In the genomic region with DNA sequence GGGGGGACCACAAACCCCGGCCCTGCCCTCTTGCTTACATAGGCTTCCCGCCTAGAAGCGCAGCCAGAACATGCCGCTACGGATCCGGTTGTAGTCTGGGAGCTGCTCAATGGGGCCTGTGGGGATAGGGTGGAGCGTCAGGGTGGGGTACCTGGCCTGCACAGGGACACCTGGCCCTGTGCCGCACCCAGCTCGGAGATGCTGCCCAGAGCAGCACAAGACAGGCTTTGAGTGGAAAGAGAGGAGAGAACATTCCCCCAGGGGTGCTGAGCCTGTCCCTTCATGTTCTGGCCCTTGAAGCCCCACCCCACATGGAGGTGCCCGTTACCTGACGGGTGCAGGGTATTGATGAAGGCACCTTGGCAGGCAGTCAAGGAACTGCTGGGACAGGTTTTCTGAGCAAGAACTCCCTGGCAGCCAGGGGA, we compare ENCODE assay signal across 13 cellular contexts. TPM values are rescaled to one million over a fixed set of nuclear protein-coding genes. Genes with fewer than 3 reads are reported as not detected.
DNase-seq lines count a peak whose midpoint lies in the region; ATAC-seq, FAIRE-seq and TF ChIP-seq lines count a peak whose summit lies in the region.
"Had no signal": no experiment of that assay in that cellular context is flagged by ENCODE, and none has a peak within 500 bp of the region (broad histone marks: within the 10 kb centered on the region; RNA-seq: fewer than 3 reads in every experiment).

No MANE protein-coding gene starts in this region.

- 80% methylated on average over 8 of the region's 11 CpGs for WGBS in A549 (ENCODE audit: missing lambda C conversion rate)
- WGBS in psoas muscle, 3 donors, result 44 to 71% (median 47%) methylated on average over 11 of the region's 11 CpGs

- no TSS peak for BruUV-seq in PC-9 (replicated peaks; lab: Mats Ljungman, UMichigan)

- TF ChIP-seq CTCF in A549 (IDR thresholded peaks at IDR 0.05) (no peak), PC-9 (conservative IDR thresholded peaks at IDR 0.05) (no peak), foreskin keratinocyte (conservative IDR thresholded peaks at IDR 0.05) (peak; percentile 47), psoas muscle (IDR thresholded peaks at IDR 0.05) (no peak)

- no peak overlapping the region for H2AFZ ChIP-seq in PC-9

- H3K36me3 Mint-ChIP-seq in activated naive CD8-positive, alpha-beta T cell treated with anti-CD3 and anti-CD28 coated beads for 36 hours, result peaks cover 3% of the 10 kb centered on the region

- peak overlapping the region; percentile 96 for H3K4me2 ChIP-seq in A549
- no peak overlapping the region for H3K4me2 ChIP-seq in PC-9

- H3K9me3 Mint-ChIP-seq in activated naive CD8-positive, alpha-beta T cell treated with anti-CD3 and anti-CD28 coated beads for 36 hours, result no peaks in the 10 kb centered on the region

- TF ChIP-seq RAD21 in A549 (conservative IDR thresholded peaks at IDR 0.05 in 1 of 2, IDR thresholded peaks at IDR 0.05 in 1 of 2), result no peak

- peak overlapping the region; percentile 99 to 100 for H3K27ac ChIP-seq in A549
- H3K27ac ChIP-seq in PC-9, result peak overlapping the region; percentile 57; the same call in 1 of the 2 replicates
- peak overlapping the region; percentile 95 for H3K27ac ChIP-seq in foreskin keratinocyte
- H3K27ac ChIP-seq in psoas muscle, result peak overlapping the region; percentile 94
- H3K27ac ChIP-seq: neutrophil had no signal

- TF ChIP-seq EP300 in A549 (IDR thresholded peaks at IDR 0.05), result no peak

- POLR2A ChIA-PET in A549 (lab: Yijun Ruan, JAX) (interaction anchor here (0.5 kb wide), 1 partner anchor 108 kb away, joined by 3 read pairs; no protein-coding TSS in a partner anchor), PC-9 (lab: Charles Lee; ENCODE audit: unreplicated experiment) (no interaction called here)

- peaks cover 45% of the 10 kb centered on the region for H3K4me1 ChIP-seq in A549
- peaks cover 44% of the 10 kb centered on the region for H3K4me1 ChIP-seq in PC-9 (replicated peaks; ENCODE audit: insufficient read depth)
- H3K4me1 ChIP-seq in foreskin keratinocyte, result peaks cover 22% of the 10 kb centered on the region
- peaks cover 77% of the 10 kb centered on the region for H3K4me1 ChIP-seq in psoas muscle

- H3K4me3 ChIP-seq in A549 (0 out of 3 replicates have a peak overlapping the region, but pooled peaks have one; percentile 8), PC-9 (no peak overlapping the region), psoas muscle (peak overlapping the region; percentile 2)

- TF ChIP-seq POLR2A in A549 (IDR thresholded peaks at IDR 0.05; ENCODE audit: low read length), result no peak

- H3K4me3 Mint-ChIP-seq in activated naive CD8-positive, alpha-beta T cell treated with anti-CD3 and anti-CD28 coated beads for 36 hours, result no peak overlapping the region

- H3K36me3 ChIP-seq in PC-9 (ENCODE audit: low read depth), result no peaks in the 10 kb centered on the region; the same call in 1 of the 2 replicates
- H3K36me3 ChIP-seq in psoas muscle (ENCODE audit: insufficient read depth in 1 of 2, low read depth in 1 of 2), result peaks cover 25 to 56% of the 10 kb centered on the region in 2 donors

- peaks cover 20% of the 10 kb centered on the region for H3K27me3 Mint-ChIP-seq in activated naive CD8-positive, alpha-beta T cell treated with anti-CD3 and anti-CD28 coated beads for 36 hours

- no peak for FAIRE-seq in A549 (lab: Jason Lieb, UNC)

- no peak overlapping the region for H3K27ac Mint-ChIP-seq in activated naive CD8-positive, alpha-beta T cell treated with anti-CD3 and anti-CD28 coated beads for 36 hours

- H3K27me3 ChIP-seq in PC-9 (ENCODE audit: insufficient read depth, low read depth), result no peaks in the 10 kb centered on the region
- H3K27me3 ChIP-seq in foreskin keratinocyte, result no peaks in the 10 kb centered on the region
- H3K27me3 ChIP-seq in psoas muscle (ENCODE audit: insufficient read depth in 3 of 3, low read length in 2 of 3), result no peaks in the 10 kb centered on the region

- no peak for DNase-seq in A549 (ENCODE audit: low read depth in 1 of 2, low spot score in 1 of 2)
- DNase-seq in PC-9, result peak in 1 of 2 experiments; percentile 60
- DNase-seq in foreskin keratinocyte, result peak; percentile 98 to 99
- DNase-seq in psoas muscle, result no peak
- DNase-seq in activated CD8-positive, alpha-beta memory T cell treated with anti-CD3 and anti-CD28 coated beads for 24 hours, result no peak
- no peak for DNase-seq in NCI-H748 treated with DMSO at 0.1 percent for 48 hours (lab: John Stamatoyannopoulos, UW)
- DNase-seq in SHP77 treated with DMSO at 0.1 percent for 48 hours (lab: John Stamatoyannopoulos, UW), result no peak
- DNase-seq in activated naive CD8-positive, alpha-beta T cell treated with anti-CD3 and anti-CD28 coated beads for 36 hours, result no peak
- DNase-seq: activated naive CD4-positive, alpha-beta T cell treated with anti-CD3 and anti-CD28 coated beads, Interleukin-2, amount 50 U/mL, for 16 hours; effector CD4-positive, alpha-beta T cell; NCI-H2107; SHP77 had no signal

- H3F3A ChIP-seq in PC-9 (ENCODE audit: insufficient read depth, low read depth), result peaks cover 36% of the 10 kb centered on the region

- CTCF ChIA-PET in A549 (lab: Yijun Ruan, JAX) (interaction anchor here (0.6 to 4.6 kb wide), 6 partner anchors 13 to 63 kb away, joined by 3 to 19 read pairs (median 6); a partner anchor contains a TSS), PC-9 (lab: Charles Lee) (no interaction called here)

- H4K20me1 ChIP-seq in PC-9 (ENCODE audit: insufficient read depth), result no peaks in the 10 kb centered on the region

- H3K4me1 Mint-ChIP-seq in activated naive CD8-positive, alpha-beta T cell treated with anti-CD3 and anti-CD28 coated beads for 36 hours, result peaks cover 5% of the 10 kb centered on the region

- ATAC-seq in A549 (no peak), foreskin keratinocyte (peak; percentile 41), psoas muscle (no peak)

- no peaks in the 10 kb centered on the region for H3K9me2 ChIP-seq in PC-9 (ENCODE audit: insufficient read depth)

- H3K9me3 ChIP-seq in A549 (no peaks in the 10 kb centered on the region), PC-9 (ENCODE audit: insufficient read depth, low read depth) (no peaks in the 10 kb centered on the region), psoas muscle (no peaks in the 10 kb centered on the region)
- H3K9me3 ChIP-seq: neutrophil had no signal

- peaks cover 2% of the 10 kb centered on the region for H3K79me2 ChIP-seq in PC-9 (ENCODE audit: low read depth)

- intact Hi-C loops in PC-9 (cut with micrococcal nuclease; ENCODE audit: unreplicated experiment) (loop anchor here (5.0 kb wide), 2 partner anchors 63 to 132 kb away; a partner anchor contains a TSS), psoas muscle (cut with DNase I) (no loop called here)

RNA-seq across cellular contexts. Expression of a gene that starts 4.0 kb away (rescaled TPM):
- polyA plus RNA-seq in A549 (2011; rRNA removed) (36.5 and 63.0 TPM in 2 replicates), A549 (2017; fragmentation: RNase III; extraction: RNeasy Plus Mini Kit Qiagen cat#74134 plus additional on column Dnase treatment) (213 to 273 TPM (median 240 TPM) in 3 replicates), foreskin keratinocyte (306 and 665 TPM in 2 replicates), psoas muscle (1 to 10 TPM; 1.6 to 3.5 (median 2.7) TPM)
- polyA plus RNA-seq in A549 (2012; cell fraction: cytosol; rRNA removed), result 82.2 and 86.3 TPM in 2 replicates
- polyA plus RNA-seq in A549 (2012; cell fraction: nucleus; rRNA removed), result 979 and 1,138 TPM in 2 replicates
- polyA minus RNA-seq in A549 (2011; rRNA and poly(A)+ RNA removed), result 53.1 and 64.3 TPM in 2 replicates
- total RNA-seq in PC-9 (2021) (91.2 and 151 TPM in 2 replicates), foreskin keratinocyte (306 and 607 TPM in 2 replicates), psoas muscle (10 to 100 TPM in 1 of 4 donors, 1 to 10 TPM in 3; 5.1 to 22.2 (median 5.8) TPM)
- 1 to 10 TPM; 1.4 to 1.8 TPM for total RNA-seq in activated naive CD8-positive, alpha-beta T cell treated with anti-CD3 and anti-CD28 coated beads for 36 hours

RNA-seq across cellular contexts. Expression of a gene that starts 10.4 kb away (rescaled TPM):
- 279 and 338 TPM in 2 replicates for polyA plus RNA-seq in A549 (2011; rRNA removed)
- polyA plus RNA-seq in A549 (2012; cell fraction: cytosol; rRNA removed), result 390 and 409 TPM in 2 replicates
- polyA plus RNA-seq in A549 (2012; cell fraction: nucleus; rRNA removed), result 488 and 556 TPM in 2 replicates
- 233 to 256 TPM (median 254 TPM) in 3 replicates for polyA plus RNA-seq in A549 (2017; fragmentation: RNase III; extraction: RNeasy Plus Mini Kit Qiagen cat#74134 plus additional on column Dnase treatment)
- polyA minus RNA-seq in A549 (2011; rRNA and poly(A)+ RNA removed), result 677 and 753 TPM in 2 replicates
- 255 and 264 TPM in 2 replicates for total RNA-seq in PC-9 (2021)
- 400 and 414 TPM in 2 replicates for total RNA-seq in foreskin keratinocyte
- polyA plus RNA-seq in foreskin keratinocyte, result 369 and 377 TPM in 2 replicates
- 100 to 1,000 TPM; 466 to 704 (median 587) TPM for total RNA-seq in psoas muscle
- polyA plus RNA-seq in psoas muscle, result 100 to 1,000 TPM; 499 to 719 (median 685) TPM
- 100 to 1,000 TPM; 193 to 209 TPM for total RNA-seq in activated naive CD8-positive, alpha-beta T cell treated with anti-CD3 and anti-CD28 coated beads for 36 hours

RNA-seq across cellular contexts. Expression of a gene that starts 22.5 kb away (rescaled TPM):
- not detected in 2 replicates for polyA plus RNA-seq in A549 (2011; rRNA removed)
- polyA plus RNA-seq in A549 (2012; cell fraction: cytosol; rRNA removed), result 0.12 and 0.19 TPM in 2 replicates
- polyA plus RNA-seq in A549 (2012; cell fraction: nucleus; rRNA removed), result 1.0 and 2.2 TPM in 2 replicates
- 0.21 TPM in 1 of 3 replicates, not detected in the others for polyA plus RNA-seq in A549 (2017; fragmentation: RNase III; extraction: RNeasy Plus Mini Kit Qiagen cat#74134 plus additional on column Dnase treatment)
- not detected in 2 replicates for polyA minus RNA-seq in A549 (2011; rRNA and poly(A)+ RNA removed)
- total RNA-seq in PC-9 (2021), result not detected in 2 replicates
- 0.25 TPM in 1 of 2 replicates, not detected in the other for total RNA-seq in foreskin keratinocyte
- polyA plus RNA-seq in foreskin keratinocyte, result 0.08 TPM in 1 of 2 replicates, not detected in the other
- not detected for total RNA-seq in psoas muscle
- not detected for polyA plus RNA-seq in psoas muscle
- not detected for total RNA-seq in activated naive CD8-positive, alpha-beta T cell treated with anti-CD3 and anti-CD28 coated beads for 36 hours

RNA-seq across cellular contexts. Expression of a gene that starts 35.5 kb away (rescaled TPM):
- 4.0 and 7.2 TPM in 2 replicates for polyA plus RNA-seq in A549 (2011; rRNA removed)
- polyA plus RNA-seq in A549 (2012; cell fraction: cytosol; rRNA removed), result 5.5 and 7.5 TPM in 2 replicates
- polyA plus RNA-seq in A549 (2012; cell fraction: nucleus; rRNA removed), result 78.7 and 80.5 TPM in 2 replicates
- polyA plus RNA-seq in A549 (2017; fragmentation: RNase III; extraction: RNeasy Plus Mini Kit Qiagen cat#74134 plus additional on column Dnase treatment), result 14.1 to 15.9 TPM (median 15.6 TPM) in 3 replicates
- polyA minus RNA-seq in A549 (2011; rRNA and poly(A)+ RNA removed), result 2.9 and 4.6 TPM in 2 replicates
- total RNA-seq in PC-9 (2021), result 2.8 and 4.2 TPM in 2 replicates
- 18.8 and 35.4 TPM in 2 replicates for total RNA-seq in foreskin keratinocyte
- 18.9 and 26.5 TPM in 2 replicates for polyA plus RNA-seq in foreskin keratinocyte
- total RNA-seq in psoas muscle, result under 1 TPM in 1 of 4 donors, not detected in 3; 0.32 TPM
- polyA plus RNA-seq in psoas muscle, result under 1 TPM in 2 of 3 donors, not detected in 1; 0.12 to 0.17 TPM
- total RNA-seq in activated naive CD8-positive, alpha-beta T cell treated with anti-CD3 and anti-CD28 coated beads for 36 hours, result not detected

RNA-seq across cellular contexts. Expression of a gene that starts 36.2 kb away (rescaled TPM):
- 12.5 and 12.7 TPM in 2 replicates for polyA plus RNA-seq in A549 (2011; rRNA removed)
- polyA plus RNA-seq in A549 (2012; cell fraction: cytosol; rRNA removed), result 17.4 and 20.3 TPM in 2 replicates
- polyA plus RNA-seq in A549 (2012; cell fraction: nucleus; rRNA removed), result 135 and 159 TPM in 2 replicates
- polyA plus RNA-seq in A549 (2017; fragmentation: RNase III; extraction: RNeasy Plus Mini Kit Qiagen cat#74134 plus additional on column Dnase treatment), result 20.0 to 25.5 TPM (median 23.2 TPM) in 3 replicates
- 21.9 and 24.3 TPM in 2 replicates for polyA minus RNA-seq in A549 (2011; rRNA and poly(A)+ RNA removed)
- total RNA-seq in PC-9 (2021), result 16.5 and 18.7 TPM in 2 replicates
- 34.5 and 42.9 TPM in 2 replicates for total RNA-seq in foreskin keratinocyte
- 32.1 and 34.2 TPM in 2 replicates for polyA plus RNA-seq in foreskin keratinocyte
- total RNA-seq in psoas muscle, result 10 to 100 TPM in 1 of 4 donors, 1 to 10 TPM in 3; 5.6 to 13.0 (median 6.6) TPM
- polyA plus RNA-seq in psoas muscle, result 10 to 100 TPM in 1 of 3 donors, 1 to 10 TPM in 2; 4.5 to 10.5 (median 6.0) TPM
- 10 to 100 TPM; 16.6 to 18.4 TPM for total RNA-seq in activated naive CD8-positive, alpha-beta T cell treated with anti-CD3 and anti-CD28 coated beads for 36 hours

Comparison
In these comparisons a context has a peak if more than half of its experiments do, and no peak if none do; other contexts are left out.
1. DNase-seq: peak in foreskin keratinocyte (2 of 2); none in A549 (0 of 2), psoas muscle (0 of 2), activated CD8-positive, alpha-beta memory T cell treated with anti-CD3 and anti-CD28 coated beads for 24 hours (single experiment), NCI-H748 treated with DMSO at 0.1 percent for 48 hours (single experiment), SHP77 treated with DMSO at 0.1 percent for 48 hours (single experiment) and activated naive CD8-positive, alpha-beta T cell treated with anti-CD3 and anti-CD28 coated beads for 36 hours (single experiment).
2. Peak in every context shown above with its lines, with median percentiles within 50 percentile points of each other: H3K27ac ChIP-seq.